ENCODE assay signal across 8 cellular contexts in the genomic region with DNA sequence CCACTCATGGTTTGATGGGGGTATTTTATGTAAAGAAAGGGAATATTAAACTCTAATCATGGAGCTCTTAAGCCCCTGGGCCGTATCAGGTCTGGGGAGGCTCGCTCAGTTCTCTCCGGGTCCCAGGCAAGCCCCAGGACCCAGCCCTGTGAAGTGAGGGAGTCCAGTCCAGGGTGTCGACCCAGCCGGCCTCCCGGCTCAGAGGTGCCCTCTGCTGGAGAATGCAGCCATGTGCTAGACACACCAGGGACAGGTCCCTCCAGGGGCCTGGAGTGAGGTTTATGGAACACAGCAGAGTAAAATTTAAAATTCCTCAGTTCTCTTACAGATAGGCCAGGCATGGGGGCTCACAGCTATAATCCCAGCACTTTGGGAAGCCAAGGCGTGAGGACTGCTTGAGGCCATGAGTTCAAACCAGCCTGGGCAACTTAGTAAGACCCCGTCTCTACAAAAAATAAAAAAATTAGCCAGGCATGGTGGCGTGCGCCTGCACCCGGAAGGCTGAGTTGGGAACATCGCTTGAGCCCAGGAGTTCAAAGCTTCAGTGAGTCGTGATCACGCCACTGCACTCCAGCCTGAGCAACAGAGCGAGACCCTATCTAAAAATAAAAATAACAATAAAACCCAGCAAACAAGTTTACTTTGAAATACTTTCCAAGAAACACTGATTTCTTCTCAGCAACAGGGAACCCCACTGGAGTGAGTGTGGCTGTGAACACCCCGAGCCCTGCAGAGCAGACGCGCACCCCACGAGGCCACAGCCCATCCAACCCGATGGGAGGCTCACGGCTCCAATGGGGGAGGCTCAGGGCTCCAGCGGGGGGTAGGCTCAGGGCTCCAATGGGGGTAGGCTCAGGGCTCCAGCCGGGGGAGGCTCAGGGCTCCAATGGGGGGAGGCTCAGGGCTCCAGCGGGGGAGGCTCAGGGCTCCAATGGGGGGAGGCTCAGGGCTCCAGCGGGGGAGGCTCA.
A peak's percentile ranks its signal among the peaks of the same experiment; 100 is the strongest.
DNase-seq lines count a peak whose midpoint lies in the region; ATAC-seq lines count a peak whose summit lies in the region.

No MANE protein-coding gene starts in this region.

- intact Hi-C loops in cardiac septum (cut with DNase I), result no loop called here

- no peaks in the 10 kb centered on the region for H3K27me3 Mint-ChIP-seq in activated naive CD4-positive, alpha-beta T cell treated with anti-CD3 and anti-CD28 coated beads, Interleukin-2, amount 50 U/mL, for 24 hours

- ATAC-seq in HG02623 (IDR thresholded peaks at IDR 0.05; ENCODE audit: unreplicated experiment) (no peak), GM19463 (IDR thresholded peaks at IDR 0.05; ENCODE audit: unreplicated experiment) (no peak)

- peaks cover 14% of the 10 kb centered on the region for H3K4me1 Mint-ChIP-seq in activated naive CD4-positive, alpha-beta T cell treated with anti-CD3 and anti-CD28 coated beads, Interleukin-2, amount 50 U/mL, for 24 hours

- H3K27ac Mint-ChIP-seq in activated naive CD4-positive, alpha-beta T cell treated with anti-CD3 and anti-CD28 coated beads, Interleukin-2, amount 50 U/mL, for 24 hours, result peak overlapping the region; percentile 59

- H3K9me3 Mint-ChIP-seq in activated naive CD4-positive, alpha-beta T cell treated with anti-CD3 and anti-CD28 coated beads, Interleukin-2, amount 50 U/mL, for 24 hours, result no peaks in the 10 kb centered on the region

- no peak overlapping the region for H3K4me3 Mint-ChIP-seq in activated naive CD4-positive, alpha-beta T cell treated with anti-CD3 and anti-CD28 coated beads, Interleukin-2, amount 50 U/mL, for 24 hours

- DNase-seq in DMS 273 treated with DMSO at 0.1 percent for 48 hours (lab: John Stamatoyannopoulos, UW) (peak; percentile 21), HT-29 (ENCODE audit: low spot score) (peak; percentile 81), SKM-1 treated with dmso at 0.1 percent for 144 hours (lab: John Stamatoyannopoulos, UW; ENCODE audit: unreplicated experiment) (peak; percentile 56), cardiac septum (ENCODE audit: low spot score) (peak; percentile 85), renal cortical epithelial cell (ENCODE audit: low read depth) (peak; percentile 46)

- peaks cover 4% of the 10 kb centered on the region for H3K36me3 Mint-ChIP-seq in activated naive CD4-positive, alpha-beta T cell treated with anti-CD3 and anti-CD28 coated beads, Interleukin-2, amount 50 U/mL, for 24 hours

Comparison
In these comparisons a context has a peak if more than half of its experiments do, and no peak if none do; other contexts are left out.
1. DNase-seq: peak in every context shown above with its lines; median percentile 85 in cardiac septum; 81 in HT-29; 56 in SKM-1 treated with dmso at 0.1 percent for 144 hours; 46 in renal cortical epithelial cell; 21 in DMS 273 treated with DMSO at 0.1 percent for 48 hours.